Comparison of ENCODE assay signal across 29 cellular contexts in the genomic region with DNA sequence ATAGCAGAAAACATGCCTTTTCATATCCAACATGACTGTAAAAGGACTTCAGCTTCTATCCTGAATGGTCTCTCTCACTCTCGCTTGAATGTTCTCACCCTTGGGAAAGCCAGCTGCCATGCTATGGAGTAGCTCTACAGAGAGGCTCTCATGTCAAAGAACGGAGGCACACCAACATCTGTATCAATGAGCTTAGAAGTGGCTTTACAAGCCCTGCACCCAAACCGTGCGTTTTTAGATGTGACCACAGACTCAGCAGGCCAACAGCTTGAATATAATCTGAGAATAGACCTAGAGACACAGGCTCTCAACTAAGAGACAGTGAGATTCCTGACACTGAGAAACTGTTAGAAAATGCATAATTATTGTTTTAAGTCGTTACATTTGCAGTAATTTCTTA.
"Had no signal": no experiment of that assay in that cellular context is flagged by ENCODE, and none has a peak within 500 bp of the region (broad histone marks: within the 10 kb centered on the region; RNA-seq: fewer than 3 reads in every experiment).

No MANE protein-coding gene starts in this region.

- H3K27me3 ChIP-seq: brain microvascular endothelial cell, dorsolateral prefrontal cortex had no signal

- H3K27ac ChIP-seq: brain microvascular endothelial cell, coronary artery, dorsolateral prefrontal cortex had no signal

- ATAC-seq: activated CD4-positive, alpha-beta T cell treated with anti-CD3 and anti-CD28 coated beads for 36 hours; activated CD8-positive, alpha-beta T cell treated with anti-CD3 and anti-CD28 coated beads, Interleukin-2, amount 10 ng/mL, durations not matched to agents 7 days and 5 days; activated naive CD4-positive, alpha-beta T cell treated with anti-CD3 and anti-CD28 coated beads, Interleukin-2, amount 50 U/mL, for 72 hours; activated T-cell treated with anti-CD3 and anti-CD28 coated beads, Interleukin-2, amount 50 U/mL, for 72 hours; esophagus mucosa; T-helper 17 cell had no signal

- H3K27ac Mint-ChIP-seq: activated CD4-positive, alpha-beta memory T cell treated with anti-CD3 and anti-CD28 coated beads for 36 hours; activated CD4-positive, alpha-beta T cell treated with anti-CD3 and anti-CD28 coated beads for 36 hours; activated CD4-positive, alpha-beta T cell treated with anti-CD3 and anti-CD28 coated beads, Interleukin-2, amount 10 ng/mL, durations not matched to agents 24 days and 14 days; activated CD8-positive, alpha-beta T cell treated with anti-CD3 and anti-CD28 coated beads, Interleukin-2, amount 10 ng/mL, durations not matched to agents 7 days and 5 days; activated naive CD4-positive, alpha-beta T cell treated with anti-CD3 and anti-CD28 coated beads, Interleukin-2, amount 10 ng/mL, durations not matched to agents 7 days and 5 days; activated naive CD4-positive, alpha-beta T cell treated with anti-CD3 and anti-CD28 coated beads, Interleukin-2, amount 50 U/mL, for 72 hours; activated naive CD8-positive, alpha-beta T cell treated with anti-CD3 and anti-CD28 coated beads, Interleukin-2, amount 10 ng/mL, durations not matched to agents 7 days and 5 days; activated T-cell treated with anti-CD3 and anti-CD28 coated beads, Interleukin-2, amount 50 U/mL, for 24 hours; activated T-cell treated with anti-CD3 and anti-CD28 coated beads, Interleukin-2, amount 50 U/mL, for 72 hours; dendritic cell treated with granulocyte-macrophage colony-stimulating factor and Interleukin-4, amounts not matched to agents 40 ng/mL and 50 ng/mL, for 4 days; endodermal cell; T-helper 17 cell; T-helper 2 cell treated with Interferon-gamma antibody and Interleukin-4, amounts not matched to agents 5 μg/mL and 100 μg/mL, for 36 hours had no signal

- H3K36me3 ChIP-seq: brain microvascular endothelial cell had no signal

- H3K36me3 Mint-ChIP-seq: activated CD4-positive, alpha-beta memory T cell treated with anti-CD3 and anti-CD28 coated beads for 36 hours; activated naive CD4-positive, alpha-beta T cell treated with anti-CD3 and anti-CD28 coated beads, Interleukin-2, amount 10 ng/mL, durations not matched to agents 7 days and 5 days; activated naive CD4-positive, alpha-beta T cell treated with anti-CD3 and anti-CD28 coated beads, Interleukin-2, amount 50 U/mL, for 72 hours; activated naive CD8-positive, alpha-beta T cell treated with anti-CD3 and anti-CD28 coated beads, Interleukin-2, amount 10 ng/mL, durations not matched to agents 7 days and 5 days had no signal

- H3K9me3 Mint-ChIP-seq: endodermal cell had no signal

- H3K4me3 ChIP-seq: coronary artery, dorsolateral prefrontal cortex had no signal

- H3K4me3 Mint-ChIP-seq: activated CD4-positive, alpha-beta memory T cell treated with anti-CD3 and anti-CD28 coated beads for 36 hours; activated CD4-positive, alpha-beta T cell treated with anti-CD3 and anti-CD28 coated beads for 36 hours; activated CD4-positive, alpha-beta T cell treated with anti-CD3 and anti-CD28 coated beads, Interleukin-2, amount 10 ng/mL, durations not matched to agents 24 days and 14 days; activated CD8-positive, alpha-beta T cell treated with anti-CD3 and anti-CD28 coated beads, Interleukin-2, amount 10 ng/mL, durations not matched to agents 7 days and 5 days; activated naive CD4-positive, alpha-beta T cell treated with anti-CD3 and anti-CD28 coated beads, Interleukin-2, amount 10 ng/mL, durations not matched to agents 7 days and 5 days; activated naive CD8-positive, alpha-beta T cell treated with anti-CD3 and anti-CD28 coated beads, Interleukin-2, amount 10 ng/mL, durations not matched to agents 7 days and 5 days; activated T-cell treated with anti-CD3 and anti-CD28 coated beads, Interleukin-2, amount 50 U/mL, for 24 hours; activated T-cell treated with anti-CD3 and anti-CD28 coated beads, Interleukin-2, amount 50 U/mL, for 72 hours; central memory CD8-positive, alpha-beta T cell; dendritic cell treated with granulocyte-macrophage colony-stimulating factor and Interleukin-4, amounts not matched to agents 40 ng/mL and 50 ng/mL, for 4 days; endodermal cell; T-helper 17 cell; T-helper 2 cell treated with Interferon-gamma antibody and Interleukin-4, amounts not matched to agents 5 μg/mL and 100 μg/mL, for 36 hours had no signal

- H3K4me1 Mint-ChIP-seq: activated CD4-positive, alpha-beta T cell treated with anti-CD3 and anti-CD28 coated beads for 36 hours; activated CD4-positive, alpha-beta T cell treated with anti-CD3 and anti-CD28 coated beads, Interleukin-2, amount 10 ng/mL, durations not matched to agents 24 days and 14 days; activated naive CD4-positive, alpha-beta T cell treated with anti-CD3 and anti-CD28 coated beads, Interleukin-2, amount 10 ng/mL, durations not matched to agents 7 days and 5 days; activated naive CD8-positive, alpha-beta T cell treated with anti-CD3 and anti-CD28 coated beads, Interleukin-2, amount 10 ng/mL, durations not matched to agents 7 days and 5 days; central memory CD8-positive, alpha-beta T cell; endodermal cell; T-helper 17 cell had no signal

- H3K27me3 Mint-ChIP-seq: activated CD4-positive, alpha-beta memory T cell treated with anti-CD3 and anti-CD28 coated beads for 36 hours; activated CD4-positive, alpha-beta T cell treated with anti-CD3 and anti-CD28 coated beads for 36 hours; activated CD4-positive, alpha-beta T cell treated with anti-CD3 and anti-CD28 coated beads, Interleukin-2, amount 10 ng/mL, durations not matched to agents 24 days and 14 days; activated naive CD4-positive, alpha-beta T cell treated with anti-CD3 and anti-CD28 coated beads, Interleukin-2, amount 10 ng/mL, durations not matched to agents 7 days and 5 days; activated naive CD8-positive, alpha-beta T cell treated with anti-CD3 and anti-CD28 coated beads, Interleukin-2, amount 10 ng/mL, durations not matched to agents 7 days and 5 days; activated T-cell treated with anti-CD3 and anti-CD28 coated beads, Interleukin-2, amount 50 U/mL, for 24 hours; central memory CD8-positive, alpha-beta T cell; dendritic cell treated with granulocyte-macrophage colony-stimulating factor and Interleukin-4, amounts not matched to agents 40 ng/mL and 50 ng/mL, for 4 days; T-helper 17 cell had no signal

- DNase-seq: activated CD4-positive, alpha-beta memory T cell treated with anti-CD3 and anti-CD28 coated beads for 36 hours; activated CD4-positive, alpha-beta T cell treated with anti-CD3 and anti-CD28 coated beads for 36 hours; activated CD4-positive, alpha-beta T cell treated with anti-CD3 and anti-CD28 coated beads, Interleukin-2, amount 10 ng/mL, durations not matched to agents 24 days and 14 days; activated CD4-positive, CD25-positive, alpha-beta regulatory T cell; activated CD4-positive, CD25-positive, alpha-beta regulatory T cell treated with anti-CD3 and anti-CD28 coated beads, Interleukin-2, amount 50 U/mL, for 72 hours; activated CD8-positive, alpha-beta memory T cell treated with anti-CD3 and anti-CD28 coated beads, Interleukin-2, amount 50 U/mL, for 48 hours; activated CD8-positive, alpha-beta T cell treated with anti-CD3 and anti-CD28 coated beads, Interleukin-2, amount 10 ng/mL, durations not matched to agents 7 days and 5 days; activated gamma-delta T cell; activated naive CD4-positive, alpha-beta T cell; activated naive CD4-positive, alpha-beta T cell treated with anti-CD3 and anti-CD28 coated beads, Interleukin-2, amount 10 ng/mL, durations not matched to agents 7 days and 5 days; activated naive CD8-positive, alpha-beta T cell treated with anti-CD3 and anti-CD28 coated beads, Interleukin-2, amount 10 ng/mL, durations not matched to agents 7 days and 5 days; activated T-cell treated with anti-CD3 and anti-CD28 coated beads for 4 hours; activated T-cell treated with anti-CD3 and anti-CD28 coated beads, Interleukin-2, amount 50 U/mL, for 24 hours; activated T-cell treated with anti-CD3 and anti-CD28 coated beads, Interleukin-2, amount 50 U/mL, for 72 hours; anterior cingulate cortex; brain microvascular endothelial cell; dorsolateral prefrontal cortex; effector memory CD4-positive, alpha-beta T cell; endodermal cell; foreskin fibroblast; head of caudate nucleus; T-helper 17 cell; T1000 had no signal
